ENCODE assay signal across 1 cellular context in the genomic region with DNA sequence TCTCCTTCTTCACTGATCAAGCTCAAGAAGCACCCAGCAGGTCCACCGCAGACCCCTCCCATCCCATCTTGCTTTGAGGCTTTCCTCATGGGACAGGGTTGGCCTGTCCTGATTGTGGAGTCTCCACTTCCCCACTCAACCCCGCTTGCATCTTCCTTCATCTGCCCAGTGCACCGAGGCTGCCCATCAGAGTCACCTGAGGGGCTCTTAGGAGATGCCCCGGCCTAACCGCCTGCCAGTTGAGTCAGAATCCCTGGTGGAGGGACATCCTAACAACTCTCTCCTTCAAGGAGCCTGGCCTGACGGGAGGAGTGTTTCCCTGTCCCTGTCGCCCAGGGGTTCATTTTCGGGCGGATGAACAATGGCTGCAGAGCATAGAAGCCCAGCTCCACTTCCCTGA.
TF ChIP-seq lines count a peak whose summit lies in the region.

No MANE protein-coding gene starts in this region.

TF ChIP-seq in IMR-90, 13 proteins besides CTCF, POLR2A, EP300 and RAD21:
- TF ChIP-seq SMC3 (IDR thresholded peaks at IDR 0.05; ENCODE audit: low read depth, low read length) (no peak), BHLHE40 (IDR thresholded peaks at IDR 0.05; ENCODE audit: low read depth, low read length) (no peak), CEBPB (IDR thresholded peaks at IDR 0.05; ENCODE audit: low read depth, low read length) (no peak), FOS (IDR thresholded peaks at IDR 0.05; ENCODE audit: low read depth, low read length) (no peak), MAFK (IDR thresholded peaks at IDR 0.05; ENCODE audit: low read depth, low read length) (no peak), ELK1 (IDR thresholded peaks at IDR 0.05; ENCODE audit: borderline replicate concordance, low read depth, low read length) (no peak), CHD1 (IDR thresholded peaks at IDR 0.05; ENCODE audit: low read depth, low read length) (no peak), NFE2L2 (IDR thresholded peaks at IDR 0.05; ENCODE audit: low read depth, low read length) (no peak), RFX5 (IDR thresholded peaks at IDR 0.05; ENCODE audit: low read depth, low read length) (no peak), RCOR1 (IDR thresholded peaks at IDR 0.05; ENCODE audit: insufficient replicate concordance, low read length) (no peak), MXI1 (IDR thresholded peaks at IDR 0.05; ENCODE audit: borderline replicate concordance, low read depth, low read length) (no peak), MAZ (IDR thresholded peaks at IDR 0.05; ENCODE audit: borderline replicate concordance, low read depth, low read length) (no peak), USF2 (IDR thresholded peaks at IDR 0.05; ENCODE audit: low read depth, low read length) (no peak)
TF ChIP-seq in IMR-90: peak in this region for 0.
